ENCODE assay signal across 9 cellular contexts in genomic region chr12:6347367-6348338, GRCh38. TPM values are rescaled to one million over a fixed set of nuclear protein-coding genes. Genes with fewer than 3 reads are reported as not detected.
DNase-seq lines count a peak whose midpoint lies in the region; ATAC-seq and TF ChIP-seq lines count a peak whose summit lies in the region.
"Had no signal": no experiment of that assay in that cellular context is flagged by ENCODE, and none has a peak within 500 bp of the region (broad histone marks: within the 10 kb centered on the region; RNA-seq: fewer than 3 reads in every experiment).

No MANE protein-coding gene starts in this region.

- H3K4me1 ChIP-seq in mesenchymal stem cell (ENCODE audit: control insufficient read depth, insufficient read depth, low read depth, low read length) (peaks cover 14% of the 10 kb centered on the region), thoracic aorta (ENCODE audit: control insufficient read depth in 1 of 2, low read depth in 2 of 2) (peaks cover 21 to 59% of the 10 kb centered on the region in 2 donors), HAP-1 (no peaks in the 10 kb centered on the region)

- DNase-seq in NOMO-1 treated with DMSO at 0.1 percent for 48 hours (lab: John Stamatoyannopoulos, UW; ENCODE audit: unreplicated experiment) (peak; percentile 37), coronary artery (ENCODE audit: low spot score) (peak; percentile 93), mesenchymal stem cell (no peak), thoracic aorta (ENCODE audit: low spot score) (peak; percentile 63), SHP77 treated with DMSO at 0.1 percent for 48 hours (lab: John Stamatoyannopoulos, UW) (no peak), HAP-1 (ENCODE audit: low spot score in 2 of 2) (no peak)
- DNase-seq in activated CD4-positive, alpha-beta T cell treated with anti-CD3 and anti-CD28 coated beads for 48 hours = no peak

- ATAC-seq in thoracic aorta (ENCODE audit: insufficient number of reproducible peaks, low FRiP score, low read depth) (peak; percentile 48), HG03108 (IDR thresholded peaks at IDR 0.05; ENCODE audit: unreplicated experiment) (no peak)

- H2BK5ac ChIP-seq in mesenchymal stem cell (ENCODE audit: low read depth, low read length, poor library complexity, severe bottlenecking) = no peak overlapping the region

- H3K4me3 ChIP-seq in coronary artery = peak overlapping the region; percentile 59
- H3K4me3 ChIP-seq in mesenchymal stem cell (ENCODE audit: insufficient read depth in 1 of 2, low read depth in 1 of 2, low read length in 2 of 2) = peak overlapping the region in 1 of 2 experiments; percentile 34
- H3K4me3 ChIP-seq in thoracic aorta = peak overlapping the region; percentile 47
- no peak overlapping the region for H3K4me3 ChIP-seq in HAP-1

- H3K79me1 ChIP-seq in mesenchymal stem cell (replicated peaks; ENCODE audit: low read length, poor library complexity, severe bottlenecking) = peaks cover 2% of the 10 kb centered on the region

- TF ChIP-seq CTCF in coronary artery (IDR thresholded peaks at IDR 0.05) (no peak), thoracic aorta (IDR thresholded peaks at IDR 0.05) (no peak)

- H3K18ac ChIP-seq in mesenchymal stem cell (ENCODE audit: low read depth in 1 of 2, low read length in 2 of 2) = peak overlapping the region in 1 of 2 experiments; percentile 5

- H4K8ac ChIP-seq in mesenchymal stem cell (ENCODE audit: low read length) = no peak overlapping the region

- H2AK5ac ChIP-seq in mesenchymal stem cell (ENCODE audit: low read length, severe bottlenecking) = no peak overlapping the region

- H3K9ac ChIP-seq in mesenchymal stem cell (ENCODE audit: low read length) = peak overlapping the region; percentile 61

- H3K4me2 ChIP-seq in mesenchymal stem cell (ENCODE audit: low read length, poor library complexity, severe bottlenecking) = no peak overlapping the region

- H3K23ac ChIP-seq in mesenchymal stem cell (ENCODE audit: low read length in 2 of 2) = no peak overlapping the region

- H4K91ac ChIP-seq in mesenchymal stem cell (ENCODE audit: low read length) = no peak overlapping the region

- H3K27ac ChIP-seq in coronary artery (peak overlapping the region; percentile 94 to 98), mesenchymal stem cell (ENCODE audit: low read length, poor library complexity, severe bottlenecking) (no peak overlapping the region), thoracic aorta (peak overlapping the region; percentile 98 to 99)

- no peak overlapping the region for H2BK15ac ChIP-seq in mesenchymal stem cell (ENCODE audit: low read depth, poor library complexity, severe bottlenecking)

- in situ Hi-C loops in HAP-1 (cut with MboI; ENCODE audit: low sequenced_read_pairs) = no loop called here

- WGBS in mesenchymal stem cell = 84% methylated on average over 14 of the region's 19 CpGs

- no peak overlapping the region for H3K4ac ChIP-seq in mesenchymal stem cell (ENCODE audit: low read depth in 1 of 2, low read length in 2 of 2)

- no peaks in the 10 kb centered on the region for H3K9me3 ChIP-seq in mesenchymal stem cell (ENCODE audit: control insufficient read depth, low read length)
- H3K9me3 ChIP-seq in thoracic aorta = no peaks in the 10 kb centered on the region
- no peaks in the 10 kb centered on the region for H3K9me3 ChIP-seq in HAP-1

- no peak overlapping the region for H2AFZ ChIP-seq in mesenchymal stem cell (ENCODE audit: low read depth, low read length)

- H3K27me3 ChIP-seq in mesenchymal stem cell (ENCODE audit: control insufficient read depth in 1 of 2, insufficient read depth in 1 of 2, low read length in 2 of 2) = no peaks in the 10 kb centered on the region
- H3K27me3 ChIP-seq in thoracic aorta (replicated peaks; ENCODE audit: insufficient read depth) = no peaks in the 10 kb centered on the region
- no peaks in the 10 kb centered on the region for H3K27me3 ChIP-seq in HAP-1 (ENCODE audit: low read depth)

- no peak overlapping the region for H2BK120ac ChIP-seq in mesenchymal stem cell (ENCODE audit: low read depth, low read length)

- H3K14ac ChIP-seq in mesenchymal stem cell (ENCODE audit: low read length in 2 of 2) = no peak overlapping the region

- H3K36me3 ChIP-seq in mesenchymal stem cell (ENCODE audit: control insufficient read depth in 1 of 2, insufficient read depth in 2 of 2, low read depth in 1 of 2, low read length in 2 of 2) = no peaks in the 10 kb centered on the region
- no peaks in the 10 kb centered on the region for H3K36me3 ChIP-seq in thoracic aorta
- H3K36me3 ChIP-seq in HAP-1 (replicated peaks) = no peaks in the 10 kb centered on the region

- peak overlapping the region; percentile 1 to 47 for H2BK12ac ChIP-seq in mesenchymal stem cell (ENCODE audit: low read length in 2 of 2)

RNA-seq across cellular contexts. Expression of gene TNFRSF1A, which starts 5.8 kb away (rescaled TPM):
- polyA plus RNA-seq in mesenchymal stem cell (2013, experiment 1 of 2) = 307 TPM
- polyA plus RNA-seq in mesenchymal stem cell (2013, experiment 2 of 2) = 298 TPM
- 100 to 1,000 TPM; 311 to 384 TPM for total RNA-seq in thoracic aorta

RNA-seq across cellular contexts. Expression of gene SCNN1A, which starts 27.7 kb away (rescaled TPM):
- polyA plus RNA-seq in mesenchymal stem cell (2013, experiment 1 of 2) = 1.7 TPM
- polyA plus RNA-seq in mesenchymal stem cell (2013, experiment 2 of 2) = 1.3 TPM
- 10 to 100 TPM; 16.4 to 33.5 TPM for total RNA-seq in thoracic aorta

RNA-seq across cellular contexts. Expression of gene LTBR, which starts 36.3 kb away (rescaled TPM):
- 262 TPM for polyA plus RNA-seq in mesenchymal stem cell (2013, experiment 1 of 2)
- 265 TPM for polyA plus RNA-seq in mesenchymal stem cell (2013, experiment 2 of 2)
- 100 to 1,000 TPM; 176 to 217 TPM for total RNA-seq in thoracic aorta

RNA-seq across cellular contexts. Expression of gene PLEKHG6, which starts 37.2 kb away (rescaled TPM):
- 0.15 TPM for polyA plus RNA-seq in mesenchymal stem cell (2013, experiment 1 of 2)
- 0.23 TPM for polyA plus RNA-seq in mesenchymal stem cell (2013, experiment 2 of 2)
- under 1 TPM in 1 of 2 donors, not detected in 1; 0.78 TPM for total RNA-seq in thoracic aorta
- total RNA-seq: NCI-H460 had no signal

Comparison
In these comparisons a context has a peak if more than half of its experiments do, and no peak if none do; other contexts are left out.
1. DNase-seq: peak in NOMO-1 treated with DMSO at 0.1 percent for 48 hours (single experiment), coronary artery (single experiment) and thoracic aorta (single experiment); none in mesenchymal stem cell (single experiment), SHP77 treated with DMSO at 0.1 percent for 48 hours (single experiment), HAP-1 (0 of 2) and activated CD4-positive, alpha-beta T cell treated with anti-CD3 and anti-CD28 coated beads for 48 hours (single experiment).